ENCODE assay signal across 1 cellular context in genomic region chr22:43002198-43002577, GRCh38.
A peak's percentile ranks its signal among the peaks of the same experiment; 100 is the strongest.
TF ChIP-seq lines count a peak whose summit lies in the region.

No MANE protein-coding gene starts in this region.

TF ChIP-seq in K562, 482 proteins besides CTCF, POLR2A, EP300 and RAD21 (continued from another document and continues in another):
- TF ChIP-seq FOXO4 (CRISPR knock-in tag; IDR thresholded peaks at IDR 0.05) (no peak), CHCHD3 (CRISPR knock-in tag; IDR thresholded peaks at IDR 0.05) (no peak), ARHGAP35 (IDR thresholded peaks at IDR 0.05; ENCODE audit: partially characterized antibody) (no peak), MYC (IDR thresholded peaks at IDR 0.05; ENCODE audit: low read depth, low read length) (no peak), MYC (CRISPR knock-in tag; IDR thresholded peaks at IDR 0.05; ENCODE audit: borderline replicate concordance, low read depth) (no peak), JUND (IDR thresholded peaks at IDR 0.05; ENCODE audit: borderline replicate concordance, low read depth, low read length) (peak; percentile 49; the same call in 1 of the 2 replicates), JUND (tag; IDR thresholded peaks at IDR 0.05; ENCODE audit: borderline replicate concordance, low read depth, low read length) (no peak), ATF3 (IDR thresholded peaks at IDR 0.05) (0 out of 2 replicates have a peak, but pooled peaks have one; percentile 16), ATF3 (CRISPR knock-in tag; conservative IDR thresholded peaks at IDR 0.05) (no peak), EGR1 (conservative IDR thresholded peaks at IDR 0.05) (no peak), HMBOX1 (IDR thresholded peaks at IDR 0.05) (no peak), GTF2B (IDR thresholded peaks at IDR 0.05; ENCODE audit: extremely low read depth, insufficient read length) (no peak), AFF4 (CRISPR knock-in tag; IDR thresholded peaks at IDR 0.05) (no peak), ZBTB5 (IDR thresholded peaks at IDR 0.05) (no peak), ZNF146 (CRISPR knock-in tag; IDR thresholded peaks at IDR 0.05; ENCODE audit: unreplicated experiment) (no peak), LARP7 (IDR thresholded peaks at IDR 0.05) (no peak), MLLT1 (IDR thresholded peaks at IDR 0.05) (no peak), FOSL1 (tag; conservative IDR thresholded peaks at IDR 0.05) (peak; percentile 59), TARDBP (IDR thresholded peaks at IDR 0.05) (no peak), CREM (IDR thresholded peaks at IDR 0.05; ENCODE audit: low read depth) (no peak), ZBTB43 (CRISPR knock-in tag; IDR thresholded peaks at IDR 0.05) (no peak), DIDO1 (tag; IDR thresholded peaks at IDR 0.05; ENCODE audit: low read depth) (no peak), SFPQ (IDR thresholded peaks at IDR 0.05; ENCODE audit: low read depth, low read length) (no peak), FOS (IDR thresholded peaks at IDR 0.05; ENCODE audit: extremely low read depth, insufficient read length) (no peak), ARID1B (IDR thresholded peaks at IDR 0.05) (peak; percentile 47; the same call in 1 of the 2 replicates), MBD2 (IDR thresholded peaks at IDR 0.05; ENCODE audit: borderline replicate concordance, low read depth) (no peak), STAT6 (CRISPR knock-in tag; IDR thresholded peaks at IDR 0.05) (no peak), ZNF134 (CRISPR knock-in tag; conservative IDR thresholded peaks at IDR 0.05) (no peak), KLF6 (CRISPR knock-in tag; IDR thresholded peaks at IDR 0.05; ENCODE audit: borderline replicate concordance) (no peak), SMARCE1 (IDR thresholded peaks at IDR 0.05) (0 out of 2 replicates have a peak, but pooled peaks have one; percentile 19), PHF20 (IDR thresholded peaks at IDR 0.05; ENCODE audit: partially characterized antibody) (no peak), CBX2 (IDR thresholded peaks at IDR 0.05; ENCODE audit: insufficient read depth, low read length, poor library complexity, severe bottlenecking) (no peak), ZFP36 (IDR thresholded peaks at IDR 0.05; ENCODE audit: low read depth, low read length, partially characterized antibody) (no peak), DPF2 (IDR thresholded peaks at IDR 0.05) (no peak), ZNF395 (CRISPR knock-in tag; IDR thresholded peaks at IDR 0.05) (no peak), ZNF282 (CRISPR knock-in tag; IDR thresholded peaks at IDR 0.05) (no peak), IFI16 (CRISPR knock-in tag; IDR thresholded peaks at IDR 0.05) (no peak), HINFP (tag; conservative IDR thresholded peaks at IDR 0.05; ENCODE audit: low read depth) (no peak), IRF2 (CRISPR knock-in tag; IDR thresholded peaks at IDR 0.05) (no peak), ZBTB7A (IDR thresholded peaks at IDR 0.05; ENCODE audit: borderline replicate concordance, control insufficient read depth, low read depth, low read length) (no peak)
